Comparison of ENCODE assay signal across 8 cellular contexts in the genomic region with DNA sequence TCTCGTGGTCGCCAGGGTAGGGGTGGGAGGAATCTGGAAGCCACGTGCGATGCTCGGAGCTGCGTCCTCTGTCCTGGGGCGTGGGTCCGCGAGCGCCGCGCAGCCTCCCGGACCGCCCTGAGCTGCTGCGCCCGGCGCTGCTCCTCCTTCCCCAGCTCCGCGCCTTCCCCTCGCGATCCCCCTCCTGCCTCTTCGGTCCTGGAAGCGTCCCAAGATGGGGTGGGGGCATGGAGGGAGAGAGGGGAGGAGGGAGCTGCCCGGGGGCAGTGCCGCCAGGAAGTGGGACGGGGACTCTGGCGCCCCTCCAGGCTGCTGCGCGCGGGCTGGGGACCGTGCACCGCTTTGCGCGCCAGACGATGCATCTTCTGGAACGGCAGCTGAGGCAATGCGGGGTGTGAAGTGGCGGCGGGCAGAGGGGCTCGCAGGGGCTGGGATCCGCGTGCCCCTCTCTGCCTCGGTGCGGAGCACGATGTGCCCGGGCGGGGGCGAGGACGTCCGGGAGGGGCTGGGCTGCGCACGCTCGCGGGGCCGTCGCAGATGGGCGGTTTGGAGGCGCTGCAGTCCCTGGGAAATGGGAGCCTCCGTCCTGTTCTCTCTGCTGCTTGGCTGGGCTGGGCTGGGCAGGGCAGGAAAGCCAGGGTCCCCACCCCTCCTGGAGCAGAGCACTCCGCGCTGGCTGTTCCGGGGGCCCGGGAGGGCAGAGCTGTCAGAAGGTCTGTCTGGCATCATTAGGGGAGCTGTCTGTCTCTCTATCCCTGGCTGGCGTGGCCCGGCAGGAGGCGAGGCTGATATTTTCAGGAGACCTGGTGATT.
DNase-seq lines count a peak whose midpoint lies in the region; ATAC-seq and TF ChIP-seq lines count a peak whose summit lies in the region.

No MANE protein-coding gene starts in this region.

- TF ChIP-seq CTCF in osteocyte (IDR thresholded peaks at IDR 0.05): peak; percentile 30
- TF ChIP-seq CTCF in HFFc6 (IDR thresholded peaks at IDR 0.05): no peak
- no peak for TF ChIP-seq CTCF in GM20000 (IDR thresholded peaks at IDR 0.05; ENCODE audit: extremely low read depth, missing control alignments)

- in situ Hi-C loops in HAP-1 (cut with MboI; ENCODE audit: low sequenced_read_pairs): no loop called here

- no peak for ATAC-seq in GM18858 (IDR thresholded peaks at IDR 0.05; ENCODE audit: unreplicated experiment)

- H3K27ac ChIP-seq in cingulate gyrus (ENCODE audit: low read depth, low read length): peak overlapping the region; percentile 78

- H3K36me3 Mint-ChIP-seq in osteocyte (ENCODE audit: unreplicated experiment): no peaks in the 10 kb centered on the region
- peaks cover 7% of the 10 kb centered on the region; the same call in 1 of the 2 replicates for H3K36me3 Mint-ChIP-seq in HFFc6 (ENCODE audit: low read depth)

- no peaks in the 10 kb centered on the region for H3K9me3 ChIP-seq in HAP-1

- H3K27me3 Mint-ChIP-seq in osteocyte (ENCODE audit: unreplicated experiment) (peaks cover 25% of the 10 kb centered on the region), HFFc6 (ENCODE audit: insufficient read depth) (peaks cover 35% of the 10 kb centered on the region)

- H3K4me3 Mint-ChIP-seq in osteocyte (ENCODE audit: unreplicated experiment): peak overlapping the region; percentile 40
- H3K4me3 Mint-ChIP-seq in HFFc6: no peak overlapping the region

- no peaks in the 10 kb centered on the region for H3K36me3 ChIP-seq in HAP-1 (replicated peaks)

- H3K4me1 Mint-ChIP-seq in osteocyte (ENCODE audit: unreplicated experiment): peaks cover 4% of the 10 kb centered on the region
- H3K4me1 Mint-ChIP-seq in HFFc6 (ENCODE audit: low read depth): no peaks in the 10 kb centered on the region

- H3K27me3 ChIP-seq in HAP-1 (ENCODE audit: low read depth): no peaks in the 10 kb centered on the region

- H3K4me1 ChIP-seq in HAP-1: no peaks in the 10 kb centered on the region; the same call in 1 of the 2 replicates

- H3K9me3 Mint-ChIP-seq in osteocyte (ENCODE audit: unreplicated experiment) (no peaks in the 10 kb centered on the region), HFFc6 (peaks cover 12% of the 10 kb centered on the region)

- DNase-seq in HAP-1 (ENCODE audit: low spot score in 2 of 2): peak; percentile 63 to 85
- peak; percentile 92 for DNase-seq in NCI-H82 (lab: John Stamatoyannopoulos, UW)
- DNase-seq in osteocyte (ENCODE audit: extremely low spot score, unreplicated experiment): no peak
- DNase-seq in HFFc6: no peak
- no peak for DNase-seq in NCI-H774 (lab: John Stamatoyannopoulos, UW)
- DNase-seq in GM20000 (ENCODE audit: low spot score): no peak

- peak overlapping the region; percentile 31 for H3K4me3 ChIP-seq in HAP-1

- no peak overlapping the region for H3K27ac Mint-ChIP-seq in osteocyte (ENCODE audit: unreplicated experiment)
- H3K27ac Mint-ChIP-seq in HFFc6: no peak overlapping the region

Comparison
In these comparisons a context has a peak if more than half of its experiments do, and no peak if none do; other contexts are left out.
1. DNase-seq: peak in HAP-1 (2 of 2) and NCI-H82 (single experiment); none in osteocyte (single experiment), HFFc6 (single experiment), NCI-H774 (single experiment) and GM20000 (single experiment).